Comparison of ENCODE assay signal across 20 cellular contexts in genomic region chr18:10114727-10115463, GRCh38.
DNase-seq lines count a peak whose midpoint lies in the region; ATAC-seq and TF ChIP-seq lines count a peak whose summit lies in the region.
"Had no signal": no experiment of that assay in that cellular context is flagged by ENCODE, and none has a peak within 500 bp of the region (broad histone marks: within the 10 kb centered on the region; RNA-seq: fewer than 3 reads in every experiment).

No MANE protein-coding gene starts in this region.

- ATAC-seq in GM21528 (IDR thresholded peaks at IDR 0.05; ENCODE audit: low FRiP score, unreplicated experiment) = no peak
- ATAC-seq in GM21576 (IDR thresholded peaks at IDR 0.05; ENCODE audit: unreplicated experiment) = no peak
- ATAC-seq: CD8-positive, alpha-beta T cell had no signal

- peak; percentile 29 for DNase-seq in NCI-H82 (lab: John Stamatoyannopoulos, UW)
- no peak for DNase-seq in NCI-H82 treated with DMSO at 0.1 percent for 48 hours (lab: John Stamatoyannopoulos, UW; ENCODE audit: unreplicated experiment)
- DNase-seq in NCI-H2227 treated with DMSO at 0.1 percent for 48 hours (lab: John Stamatoyannopoulos, UW) = peak; percentile 65
- peak; percentile 40 for DNase-seq in endodermal cell
- DNase-seq in central memory CD4-positive, alpha-beta T cell = no peak
- DNase-seq in SK-N-SH = no peak
- DNase-seq: CD8-positive, alpha-beta T cell; GF-D8; IMR-90; Kasumi-1; MM.1S; NCI-H1436 treated with DMSO at 0.1 percent for 48 hours; NCI-H2107; NK-92 treated with Interleukin-12 subunit alpha and Interleukin-12 subunit beta, amount 100 ng/mL, for 24 hours; OCI-M1; SHP77 treated with DMSO at 0.1 percent for 48 hours had no signal

- H3K4me3 ChIP-seq in endodermal cell (ENCODE audit: low read length) (no peak overlapping the region), SK-N-SH (ENCODE audit: low read depth in 2 of 2, low read length in 1 of 2) (no peak overlapping the region)
- H3K4me3 ChIP-seq: HAP-1 had no signal

- TF ChIP-seq RAD21 in SK-N-SH (IDR thresholded peaks at IDR 0.05; ENCODE audit: low read length) = no peak

- no peaks in the 10 kb centered on the region for H3K27me3 Mint-ChIP-seq in endodermal cell (ENCODE audit: insufficient read depth)

- TF ChIP-seq EP300 in SK-N-SH (IDR thresholded peaks at IDR 0.05; ENCODE audit: borderline replicate concordance in 1 of 2, low read depth in 1 of 2, low read length in 1 of 2) = no peak

- H3K4me1 Mint-ChIP-seq in endodermal cell = peaks cover 12% of the 10 kb centered on the region

- no peak overlapping the region for H3K4me3 Mint-ChIP-seq in endodermal cell
- H3K4me3 Mint-ChIP-seq: CD8-positive, alpha-beta T cell; T-helper 1 cell treated with Interleukin-12 subunit alpha and Interleukin-12 subunit beta and Interleukin-4 antibody, amounts not matched to agents 30 μg/mL and 1 μg/mL, for 36 hours had no signal

- H3K9me3 Mint-ChIP-seq in endodermal cell = peaks cover 2% of the 10 kb centered on the region

- no peaks in the 10 kb centered on the region for H3K27me3 ChIP-seq in endodermal cell (ENCODE audit: control insufficient read depth, insufficient read depth, low read length, poor library complexity, severe bottlenecking)
- H3K27me3 ChIP-seq in SK-N-SH (ENCODE audit: insufficient read depth) = no peaks in the 10 kb centered on the region; the same call in 1 of the 2 replicates

- no peaks in the 10 kb centered on the region for H4K20me1 ChIP-seq in SK-N-SH (ENCODE audit: insufficient read depth)

- peak overlapping the region; percentile 52 for H3K27ac ChIP-seq in endodermal cell (ENCODE audit: low read depth, low read length)
- no peak overlapping the region for H3K27ac ChIP-seq in SK-N-SH (ENCODE audit: low read depth in 2 of 2, low read length in 1 of 2)

- H3K79me2 ChIP-seq in SK-N-SH (ENCODE audit: insufficient read depth) = no peaks in the 10 kb centered on the region

- TF ChIP-seq CTCF in endodermal cell (conservative IDR thresholded peaks at IDR 0.05) (no peak), SK-N-SH (IDR thresholded peaks at IDR 0.05) (no peak)

- H3K9me3 ChIP-seq in endodermal cell (ENCODE audit: control insufficient read depth, low read length) (peaks cover 8% of the 10 kb centered on the region), SK-N-SH (0 out of 2 replicates have a peak, but pooled peaks cover 3% of the 10 kb centered on the region)

- H3F3A ChIP-seq in SK-N-SH (replicated peaks; ENCODE audit: insufficient read depth) = no peaks in the 10 kb centered on the region

- no peaks in the 10 kb centered on the region for H3K36me3 ChIP-seq in endodermal cell (ENCODE audit: control insufficient read depth, insufficient read depth, low read length)
- no peaks in the 10 kb centered on the region for H3K36me3 ChIP-seq in SK-N-SH (replicated peaks in 1 of 2; ENCODE audit: control insufficient read depth in 1 of 2, insufficient read depth in 2 of 2, low read length in 1 of 2)
- H3K36me3 ChIP-seq: HAP-1 had no signal

- POLR2A ChIA-PET in SK-N-SH (lab: Yijun Ruan, JAX) = no interaction called here

- no peaks in the 10 kb centered on the region for H3K36me3 Mint-ChIP-seq in endodermal cell (ENCODE audit: low read depth)
- H3K36me3 Mint-ChIP-seq: CD8-positive, alpha-beta T cell had no signal

- 0 out of 2 replicates have a peak, but pooled peaks cover 2% of the 10 kb centered on the region for H3K9me2 ChIP-seq in SK-N-SH

- no peaks in the 10 kb centered on the region for H3K4me1 ChIP-seq in endodermal cell (ENCODE audit: control insufficient read depth, insufficient read depth, low read length)
- no peaks in the 10 kb centered on the region; a peak in 1 of 4 replicates for H3K4me1 ChIP-seq in SK-N-SH (ENCODE audit: control insufficient read depth in 1 of 2, insufficient read depth in 2 of 2, low read depth in 1 of 2, low read length in 1 of 2)
- H3K4me1 ChIP-seq: HAP-1 had no signal

- no peak overlapping the region for H2AFZ ChIP-seq in SK-N-SH (ENCODE audit: low read depth)

- H3K9ac ChIP-seq in endodermal cell (ENCODE audit: extremely low read depth, low read length, poor library complexity, severe bottlenecking) = no peak overlapping the region
- no peak overlapping the region for H3K9ac ChIP-seq in SK-N-SH

- no peak overlapping the region for H3K4me2 ChIP-seq in SK-N-SH

- CTCF ChIA-PET in SK-N-SH (lab: Yijun Ruan, JAX) = interaction anchor here (1.0 to 1.2 kb wide), 4 partner anchors 14 to 845 kb away, joined by 3 to 4 read pairs (median 4); no protein-coding TSS in a partner anchor

- H3K27ac Mint-ChIP-seq in endodermal cell = no peak overlapping the region
- H3K27ac Mint-ChIP-seq: CD8-positive, alpha-beta T cell; T-helper 1 cell treated with Interleukin-12 subunit alpha and Interleukin-12 subunit beta and Interleukin-4 antibody, amounts not matched to agents 30 μg/mL and 1 μg/mL, for 36 hours had no signal

- WGBS in endodermal cell (ENCODE audit: insufficient coverage in 1 of 2, insufficient read length in 1 of 2), 2 experiments = 67 to 74% methylated on average over 1 to 6 of the region's 6 CpGs
- 51% methylated on average over 6 of the region's 6 CpGs for WGBS in SK-N-SH (ENCODE audit: low lambda C conversion rate)

TF ChIP-seq in SK-N-SH, 30 proteins besides CTCF, POLR2A, EP300 and RAD21 (continues in another document):
- no peak for TF ChIP-seq ELF1 (IDR thresholded peaks at IDR 0.05)
- no peak for TF ChIP-seq FOXM1 (IDR thresholded peaks at IDR 0.05; ENCODE audit: low read depth)
- TF ChIP-seq SMC3 (IDR thresholded peaks at IDR 0.05; ENCODE audit: low read depth, low read length) = no peak
- no peak for TF ChIP-seq REST (IDR thresholded peaks at IDR 0.05; ENCODE audit: low read depth, low read length)
- no peak for TF ChIP-seq PBX3 (IDR thresholded peaks at IDR 0.05)
- no peak for TF ChIP-seq NRF1 (IDR thresholded peaks at IDR 0.05; ENCODE audit: low read depth, low read length)
- no peak for TF ChIP-seq SIN3A (IDR thresholded peaks at IDR 0.05; ENCODE audit: borderline replicate concordance, low read depth, low read length)
- no peak for TF ChIP-seq RXRA (IDR thresholded peaks at IDR 0.05; ENCODE audit: borderline replicate concordance, low read depth)
- no peak for TF ChIP-seq MAX (IDR thresholded peaks at IDR 0.05; ENCODE audit: low read depth)
- no peak for TF ChIP-seq USF2 (IDR thresholded peaks at IDR 0.05; ENCODE audit: borderline replicate concordance, low read depth, low read length)

Comparison
In these comparisons a context has a peak if more than half of its experiments do, and no peak if none do; other contexts are left out.
1. DNase-seq: peak in NCI-H82 (single experiment), NCI-H2227 treated with DMSO at 0.1 percent for 48 hours (single experiment) and endodermal cell (single experiment); none in NCI-H82 treated with DMSO at 0.1 percent for 48 hours (single experiment), central memory CD4-positive, alpha-beta T cell (single experiment) and SK-N-SH (single experiment).